Comparison of ENCODE assay signal across 11 cellular contexts in the genomic region with DNA sequence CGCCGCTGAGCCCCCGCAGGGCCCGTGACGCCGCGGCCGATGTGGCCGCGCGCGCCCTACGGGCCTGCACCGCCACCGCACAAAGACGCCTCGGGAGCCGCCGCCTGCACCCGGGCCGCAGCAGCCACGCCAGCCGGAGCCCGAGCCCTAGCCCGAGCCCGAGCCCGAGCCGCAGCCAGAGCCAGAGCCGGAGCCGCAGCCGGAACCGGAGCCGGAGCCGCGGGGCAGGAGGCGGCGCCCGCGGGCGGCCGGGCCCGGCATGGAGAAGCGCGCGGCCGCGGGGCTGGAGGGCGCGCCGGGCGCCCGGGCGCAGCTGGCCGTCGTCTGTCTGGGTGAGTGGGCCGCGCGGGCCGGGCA. TPM values are rescaled to one million over a fixed set of nuclear protein-coding genes. Genes with fewer than 3 reads are reported as not detected.
DNase-seq lines count a peak whose midpoint lies in the region; ATAC-seq and TF ChIP-seq lines count a peak whose summit lies in the region.
"Had no signal": no experiment of that assay in that cellular context is flagged by ENCODE, and none has a peak within 500 bp of the region (broad histone marks: within the 10 kb centered on the region; RNA-seq: fewer than 3 reads in every experiment).

No MANE protein-coding gene starts in this region.

- H3K9me3 ChIP-seq in HCT116 (ENCODE audit: control insufficient read depth in 1 of 2, insufficient read depth in 1 of 2, low read depth in 1 of 2, low read length in 2 of 2) (no peaks in the 10 kb centered on the region), mesenchymal stem cell (ENCODE audit: control insufficient read depth, low read length) (no peaks in the 10 kb centered on the region)

- H3K27ac ChIP-seq in 22Rv1 = peak overlapping the region; percentile 56
- peak overlapping the region; percentile 69; the same call in 1 of the 2 replicates for H3K27ac ChIP-seq in HCT116 (ENCODE audit: low read depth, low read length)
- peak overlapping the region in 17 of 59 donors; percentile 30 to 83 (median 61) for H3K27ac ChIP-seq in dorsolateral prefrontal cortex
- H3K27ac ChIP-seq in mesenchymal stem cell (ENCODE audit: low read length, poor library complexity, severe bottlenecking) = no peak overlapping the region

- TF ChIP-seq POLR2A in HCT116 (IDR thresholded peaks at IDR 0.05; ENCODE audit: borderline replicate concordance, extremely low read depth, insufficient read depth, insufficient read length) = no peak

- H4K20me1 ChIP-seq in HCT116 (ENCODE audit: insufficient read depth) = no peaks in the 10 kb centered on the region

- ATAC-seq in HCT116 (peak; percentile 54), GM19035 (IDR thresholded peaks at IDR 0.05; ENCODE audit: unreplicated experiment) (no peak), GM18907 (IDR thresholded peaks at IDR 0.05; ENCODE audit: unreplicated experiment) (no peak), GM21786 (IDR thresholded peaks at IDR 0.05; ENCODE audit: unreplicated experiment) (no peak)

- DNase-seq in HCT116 (ENCODE audit: low read depth, low spot score) (no peak), dorsolateral prefrontal cortex (peak in 1 of 10 donors; percentile 38), mesenchymal stem cell (peak; percentile 3), mucosa of gallbladder (ENCODE audit: low spot score) (no peak)
- DNase-seq: activated naive CD4-positive, alpha-beta T cell; NCI-H226 had no signal

- RAD21 ChIA-PET in HCT116 (lab: Charles Lee; ENCODE audit: low non-redundant PET in 1 of 2, low total read pairs in 2 of 2, uncharacterized antibody in 2 of 2, unreplicated experiment in 2 of 2) = no interaction called here

- H2BK5ac ChIP-seq in mesenchymal stem cell (ENCODE audit: low read depth, low read length, poor library complexity, severe bottlenecking) = no peak overlapping the region

- no peaks in the 10 kb centered on the region for H3K9me2 ChIP-seq in HCT116 (ENCODE audit: insufficient read depth)

- no peak overlapping the region for H2AK5ac ChIP-seq in mesenchymal stem cell (ENCODE audit: low read length, severe bottlenecking)

- intact Hi-C loops in HCT116 (cut with micrococcal nuclease) = no loop called here
- intact Hi-C loops in dorsolateral prefrontal cortex (cut with DNase I) = no loop called here

- H2BK15ac ChIP-seq in mesenchymal stem cell (ENCODE audit: low read depth, poor library complexity, severe bottlenecking) = peak overlapping the region; percentile 80

- H4K8ac ChIP-seq in mesenchymal stem cell (ENCODE audit: low read length) = no peak overlapping the region

- peak overlapping the region in 1 of 2 experiments; percentile 27 for H3K14ac ChIP-seq in mesenchymal stem cell (ENCODE audit: low read length in 2 of 2)

- H3K4me2 ChIP-seq in HCT116 (ENCODE audit: low read length) = peak overlapping the region; percentile 75; the same call in 1 of the 2 replicates
- peak overlapping the region; percentile 93 for H3K4me2 ChIP-seq in mesenchymal stem cell (ENCODE audit: low read length, poor library complexity, severe bottlenecking)

- H3K79me2 ChIP-seq in HCT116 (ENCODE audit: insufficient read depth, low read length) = peaks cover 14% of the 10 kb centered on the region

- POLR2A ChIA-PET in HCT116 (lab: Charles Lee) = interaction anchor here (1.5 kb wide), 1 partner anchor 10 kb away, joined by 4 read pairs; no protein-coding TSS in a partner anchor

- H3K9ac ChIP-seq in HCT116 (ENCODE audit: low read length) (peak overlapping the region; percentile 54), mesenchymal stem cell (ENCODE audit: low read length) (peak overlapping the region; percentile 81)

- no peak overlapping the region for H2AFZ ChIP-seq in HCT116 (ENCODE audit: low read depth, low read length, poor library complexity, severe bottlenecking)
- H2AFZ ChIP-seq in mesenchymal stem cell (ENCODE audit: low read depth, low read length) = peak overlapping the region; percentile 49

- H3K18ac ChIP-seq in mesenchymal stem cell (ENCODE audit: low read depth in 1 of 2, low read length in 2 of 2) = peak overlapping the region in 1 of 2 experiments; percentile 16

- H3K4ac ChIP-seq in mesenchymal stem cell (ENCODE audit: low read depth in 1 of 2, low read length in 2 of 2) = no peak overlapping the region

- H3K27me3 ChIP-seq in HCT116 (ENCODE audit: insufficient read depth, low read length) = no peaks in the 10 kb centered on the region
- H3K27me3 ChIP-seq in dorsolateral prefrontal cortex = peaks cover 0 to 20% (median 0%) of the 10 kb centered on the region in 45 donors
- peaks cover 9 to 26% of the 10 kb centered on the region in 2 experiments for H3K27me3 ChIP-seq in mesenchymal stem cell (ENCODE audit: control insufficient read depth in 1 of 2, insufficient read depth in 1 of 2, low read length in 2 of 2)

- TF ChIP-seq RAD21 in HCT116 (IDR thresholded peaks at IDR 0.05; ENCODE audit: low read depth) = no peak

- 0% methylated on average over 4 of the region's 59 CpGs for WGBS in mesenchymal stem cell

- no TSS peak for BruUV-seq in HCT116 (replicated peaks; lab: Mats Ljungman, UMichigan)

- H2BK12ac ChIP-seq in mesenchymal stem cell (ENCODE audit: low read length in 2 of 2) = no peak overlapping the region

- H2BK120ac ChIP-seq in mesenchymal stem cell (ENCODE audit: low read depth, low read length) = no peak overlapping the region

- H3K36me3 ChIP-seq in HCT116 (ENCODE audit: control insufficient read depth in 1 of 2, insufficient read depth in 2 of 2, low read length in 2 of 2) (peaks cover 0 to 7% of the 10 kb centered on the region in 2 experiments; a peak in 1 of 4 replicates), mesenchymal stem cell (ENCODE audit: control insufficient read depth in 1 of 2, insufficient read depth in 2 of 2, low read depth in 1 of 2, low read length in 2 of 2) (peaks cover 21% of the 10 kb centered on the region in 2 experiments)

- H3K4me1 ChIP-seq in HCT116 (ENCODE audit: control insufficient read depth in 1 of 2, insufficient read depth in 2 of 2, low read length in 2 of 2) (peaks cover 11 to 16% of the 10 kb centered on the region in 2 experiments; a peak in 3 of 4 replicates), mesenchymal stem cell (ENCODE audit: control insufficient read depth, insufficient read depth, low read depth, low read length) (peaks cover 12% of the 10 kb centered on the region)

- peak overlapping the region in 1 of 2 experiments; percentile 90 for H3K23ac ChIP-seq in mesenchymal stem cell (ENCODE audit: low read length in 2 of 2)

- peaks cover 2% of the 10 kb centered on the region for H3K79me1 ChIP-seq in mesenchymal stem cell (replicated peaks; ENCODE audit: low read length, poor library complexity, severe bottlenecking)

- TF ChIP-seq CTCF in 22Rv1 (IDR thresholded peaks at IDR 0.05) (peak; percentile 7; the same call in 1 of the 2 replicates), HCT116 (IDR thresholded peaks at IDR 0.05 in 2 of 3, conservative IDR thresholded peaks at IDR 0.05 in 1 of 3; ENCODE audit: borderline replicate concordance in 1 of 3, insufficient read depth in 1 of 3, low read depth in 2 of 3, low read length in 2 of 3) (no peak), dorsolateral prefrontal cortex (IDR thresholded peaks at IDR 0.05 in 54 of 56, conservative IDR thresholded peaks at IDR 0.05 in 2 of 56; ENCODE audit: low read depth in 1 of 56, partially characterized antibody in 56 of 56) (no peak)

- no peak overlapping the region for H4K91ac ChIP-seq in mesenchymal stem cell (ENCODE audit: low read length)

- CTCF ChIA-PET in HCT116 (lab: Charles Lee) = no interaction called here

- H3K4me3 ChIP-seq in HCT116 (replicated peaks in 1 of 2; ENCODE audit: low read depth in 1 of 2, low read length in 2 of 2) = peak overlapping the region; percentile 60 to 63; a peak in 3 of 4 replicates
- H3K4me3 ChIP-seq in dorsolateral prefrontal cortex = peak overlapping the region in 56 of 59 donors; percentile 38 to 77 (median 64)
- H3K4me3 ChIP-seq in mesenchymal stem cell (ENCODE audit: insufficient read depth in 1 of 2, low read depth in 1 of 2, low read length in 2 of 2) = peak overlapping the region; percentile 67 to 80

TF ChIP-seq in HCT116, 20 proteins besides CTCF, POLR2A, EP300 and RAD21:
- TF ChIP-seq EZH2phosphoT487 (IDR thresholded peaks at IDR 0.05; ENCODE audit: borderline replicate concordance) = no peak
- no peak for TF ChIP-seq CEBPB (IDR thresholded peaks at IDR 0.05; ENCODE audit: low read depth)
- TF ChIP-seq FOSL1 (IDR thresholded peaks at IDR 0.05; ENCODE audit: low read depth) = no peak
- no peak for TF ChIP-seq SIN3A (IDR thresholded peaks at IDR 0.05; ENCODE audit: low read depth)
- TF ChIP-seq EZH2 (IDR thresholded peaks at IDR 0.05) = no peak
- TF ChIP-seq EGR1 (IDR thresholded peaks at IDR 0.05; ENCODE audit: low read depth) = no peak
- no peak for TF ChIP-seq TCF7L2 (IDR thresholded peaks at IDR 0.05; ENCODE audit: borderline replicate concordance, extremely low read depth, insufficient read depth, insufficient read length)
- TF ChIP-seq ZNF274 (IDR thresholded peaks at IDR 0.05; ENCODE audit: low read depth, low read length) = no peak

RNA-seq across cellular contexts. Expression of gene LRP3, which starts 0.4 kb away (rescaled TPM):
- total RNA-seq in HCT116 (2021; ENCODE audit: unreplicated experiment) (29.0 TPM), dorsolateral prefrontal cortex (100 to 1,000 TPM in 10 of 120 experiments, 10 to 100 TPM in 110; 25.9 to 174 (median 79.1) TPM), mucosa of gallbladder (25.7 TPM)
- polyA plus RNA-seq in HCT116 (2012) = 17.9 and 19.3 TPM in 2 replicates
- 27.7 TPM for polyA plus RNA-seq in mesenchymal stem cell (2013, experiment 1 of 2)
- 25.6 TPM for polyA plus RNA-seq in mesenchymal stem cell (2013, experiment 2 of 2)

RNA-seq across cellular contexts. Expression of gene SLC7A10, which starts 31.1 kb away (rescaled TPM):
- 0.25 TPM for total RNA-seq in HCT116 (2021; ENCODE audit: unreplicated experiment)
- 0.22 TPM in 1 of 2 replicates, not detected in the other for polyA plus RNA-seq in HCT116 (2012)
- 10 to 100 TPM in 34 of 120 experiments, 1 to 10 TPM in 86; 2.9 to 33.9 (median 8.5) TPM for total RNA-seq in dorsolateral prefrontal cortex
- polyA plus RNA-seq in mesenchymal stem cell (2013, experiment 1 of 2) = 0.14 TPM
- 0.18 TPM for polyA plus RNA-seq in mesenchymal stem cell (2013, experiment 2 of 2)
- not detected for total RNA-seq in mucosa of gallbladder
- total RNA-seq: Daoy had no signal
